ENCODE assay signal across 15 cellular contexts in genomic region chr10:61905837-61906236, GRCh38. TPM values are rescaled to one million over a fixed set of nuclear protein-coding genes. Genes with fewer than 3 reads are reported as not detected.
DNase-seq lines count a peak whose midpoint lies in the region; ATAC-seq and TF ChIP-seq lines count a peak whose summit lies in the region.
"Had no signal": no experiment of that assay in that cellular context is flagged by ENCODE, and none has a peak within 500 bp of the region (broad histone marks: within the 10 kb centered on the region; RNA-seq: fewer than 3 reads in every experiment).

No MANE protein-coding gene starts in this region.

- H3K9me3 ChIP-seq in BLaER1: no peaks in the 10 kb centered on the region
- H3K9me3 ChIP-seq in DOHH2 (ENCODE audit: control insufficient read depth, insufficient read depth, low read length): no peaks in the 10 kb centered on the region
- no peaks in the 10 kb centered on the region for H3K9me3 ChIP-seq in adipocyte (ENCODE audit: control insufficient read depth, low read length)
- no peaks in the 10 kb centered on the region for H3K9me3 ChIP-seq in sigmoid colon

- TF ChIP-seq EP300 in sigmoid colon (IDR thresholded peaks at IDR 0.05): no peak

- peaks cover 91% of the 10 kb centered on the region for H3K79me2 ChIP-seq in DOHH2 (ENCODE audit: control insufficient read depth, low read length)

- 88 to 93% methylated on average over 1 of the region's 1 CpG for WGBS in sigmoid colon, 2 donors

- H3K4me3 ChIP-seq in BLaER1 (peak overlapping the region; percentile 79), DOHH2 (ENCODE audit: low read length) (no peak overlapping the region), adipocyte (ENCODE audit: low read length) (no peak overlapping the region), sigmoid colon (no peak overlapping the region)

- H3K9ac ChIP-seq in BLaER1: no peak overlapping the region
- H3K9ac ChIP-seq in adipocyte (ENCODE audit: low read length): peak overlapping the region; percentile 98
- H3K9ac ChIP-seq: KMS-11 had no signal

- peaks cover 29% of the 10 kb centered on the region for H3F3A ChIP-seq in DOHH2 (ENCODE audit: control insufficient read depth, insufficient read depth)

- H3K27ac ChIP-seq in BLaER1: no peak overlapping the region
- peak overlapping the region; percentile 99; the same call in 1 of the 2 replicates for H3K27ac ChIP-seq in DOHH2 (ENCODE audit: low read depth, low read length)
- H3K27ac ChIP-seq in sigmoid colon: peak overlapping the region; percentile 93 to 98 (median 96)
- H3K27ac ChIP-seq: KMS-11 had no signal

- no peak for ATAC-seq in GM18511 (IDR thresholded peaks at IDR 0.05; ENCODE audit: unreplicated experiment)
- ATAC-seq: activated T-cell treated with anti-CD3 and anti-CD28 coated beads, Interleukin-2, amount 50 U/mL, for 4 hours; left cardiac atrium; right cardiac atrium had no signal

- H3K27me3 ChIP-seq in BLaER1 (no peaks in the 10 kb centered on the region), DOHH2 (ENCODE audit: control insufficient read depth, low read length) (no peaks in the 10 kb centered on the region), adipocyte (replicated peaks; ENCODE audit: control insufficient read depth, insufficient read depth, low read length) (no peaks in the 10 kb centered on the region), sigmoid colon (no peaks in the 10 kb centered on the region)

- intact Hi-C loops in sigmoid colon (cut with DNase I): no loop called here

- H3K36me3 ChIP-seq in BLaER1 (peaks cover 46% of the 10 kb centered on the region), DOHH2 (ENCODE audit: control insufficient read depth, low read length) (peaks cover 55% of the 10 kb centered on the region), adipocyte (ENCODE audit: control insufficient read depth, insufficient read depth, low read length, severe bottlenecking) (peaks cover 6% of the 10 kb centered on the region), sigmoid colon (no peaks in the 10 kb centered on the region)

- TF ChIP-seq CTCF in DOHH2 (IDR thresholded peaks at IDR 0.05; ENCODE audit: low read depth, low read length, poor library complexity, severe bottlenecking) (no peak), sigmoid colon (IDR thresholded peaks at IDR 0.05) (no peak)

- peak overlapping the region; percentile 85 for H3K4me2 ChIP-seq in BLaER1
- peak overlapping the region; percentile 96 for H3K4me2 ChIP-seq in DOHH2 (ENCODE audit: low read length)
- H3K4me2 ChIP-seq: KMS-11 had no signal

- no peak for TF ChIP-seq POLR2A in sigmoid colon (IDR thresholded peaks at IDR 0.05)

- H4K20me1 ChIP-seq in BLaER1 (peaks cover 69% of the 10 kb centered on the region), DOHH2 (ENCODE audit: control insufficient read depth, insufficient read depth, low read depth, low read length) (no peaks in the 10 kb centered on the region)

- no peaks in the 10 kb centered on the region for H3K9me2 ChIP-seq in DOHH2 (replicated peaks; ENCODE audit: control insufficient read depth, low read length)

- H3K4me1 ChIP-seq in BLaER1 (peaks cover 55% of the 10 kb centered on the region), DOHH2 (ENCODE audit: control insufficient read depth, low read length) (peaks cover 42% of the 10 kb centered on the region), adipocyte (ENCODE audit: control insufficient read depth, insufficient read depth, low read length) (peaks cover 22% of the 10 kb centered on the region), sigmoid colon (peaks cover 0 to 27% (median 8%) of the 10 kb centered on the region in 4 donors)

- DNase-seq in adipocyte (ENCODE audit: low read depth) (no peak), sigmoid colon (no peak), NCI-H2081 treated with DMSO at 0.1 percent for 48 hours (lab: John Stamatoyannopoulos, UW) (no peak), AG08395 (ENCODE audit: low spot score) (no peak), germinal center (ENCODE audit: low spot score) (no peak)
- DNase-seq: activated CD4-positive, alpha-beta T cell treated with anti-CD3 and anti-CD28 coated beads, Interleukin-2, amount 50 U/mL, for 1 hour; activated T-cell treated with anti-CD3 and anti-CD28 coated beads, Interleukin-2, amount 50 U/mL, for 4 hours; foreskin fibroblast; left cardiac atrium; NCI-H1092; right cardiac atrium had no signal

RNA-seq across cellular contexts. Expression of gene ARID5B, which starts 4.3 kb away (rescaled TPM):
- total RNA-seq in sigmoid colon: 100 to 1,000 TPM in 1 of 4 donors, 10 to 100 TPM in 3; 29.6 to 109 (median 61.1) TPM
- 10 to 100 TPM in 1 of 3 donors, 1 to 10 TPM in 2; 2.3 to 13.6 (median 3.0) TPM for polyA plus RNA-seq in sigmoid colon
